7 cellular contexts compared by ENCODE assay signal in genomic region chr10:75400163-75400768, GRCh38. TPM values are rescaled to one million over a fixed set of nuclear protein-coding genes. Genes with fewer than 3 reads are reported as not detected.
DNase-seq lines count a peak whose midpoint lies in the region; ATAC-seq, FAIRE-seq and TF ChIP-seq lines count a peak whose summit lies in the region.

No MANE protein-coding gene starts in this region.

- 2% methylated on average over 32 of the region's 39 CpGs; no CpG with 5 or more reads in 1 of the 2 experiments for WGBS in H1 (ENCODE audit: extremely low coverage in 1 of 2, insufficient coverage in 1 of 2, insufficient read length in 1 of 2, insufficient replicate concordance in 2 of 2, low coverage in 1 of 2, low lambda C conversion rate in 2 of 2, missing lambda C conversion rate in 1 of 2), 2 experiments

- no peaks in the 10 kb centered on the region for H3K79me1 ChIP-seq in H1 (ENCODE audit: low read depth, low read length)

- H4K20me1 ChIP-seq in H1 (replicated peaks in 1 of 2; ENCODE audit: control insufficient read depth in 1 of 2, insufficient read depth in 2 of 2, low read length in 2 of 2): peaks cover 10 to 19% of the 10 kb centered on the region in 2 experiments

- peaks cover 79 to 99% (median 88%) of the 10 kb centered on the region in 4 experiments for H3K27me3 ChIP-seq in H1 (replicated peaks in 1 of 4; ENCODE audit: control insufficient read depth in 3 of 4, extremely low read depth in 1 of 4, insufficient read depth in 3 of 4, low read length in 3 of 4)

- no peak overlapping the region for H3K18ac ChIP-seq in H1 (ENCODE audit: extremely low read depth, low read length)

- POLR2A ChIA-PET in H1 (lab: Charles Lee; ENCODE audit: partially characterized antibody): interaction anchor here (1.3 to 1.6 kb wide), 2 partner anchors 9 to 16 kb away, joined by 4 to 5 read pairs; no protein-coding TSS in a partner anchor

- no peak overlapping the region for H3K27ac ChIP-seq in H1 (ENCODE audit: low read depth, low read length)

- no peak for FAIRE-seq in H1 (lab: Jason Lieb, UNC)

- H3K36me3 Mint-ChIP-seq in natural killer cell treated with Interleukin-12 subunit alpha and Interleukin-12 subunit beta and Interleukin-15 and Interleukin-18, amount 100 ng/mL, for 72 hours: no peaks in the 10 kb centered on the region

- no peak for TF ChIP-seq RAD21 in H1 (IDR thresholded peaks at IDR 0.05 in 1 of 2, conservative IDR thresholded peaks at IDR 0.05 in 1 of 2; ENCODE audit: low read depth in 2 of 2, low read length in 2 of 2)

- H3K56ac ChIP-seq in H1 (replicated peaks; ENCODE audit: insufficient read length, low read depth, low read length): no peak overlapping the region

- no peaks in the 10 kb centered on the region for H3K9me3 Mint-ChIP-seq in natural killer cell treated with Interleukin-12 subunit alpha and Interleukin-12 subunit beta and Interleukin-15 and Interleukin-18, amount 100 ng/mL, for 72 hours

- H2BK12ac ChIP-seq in H1 (ENCODE audit: low read depth, low read length): no peak overlapping the region

- H3K9me3 ChIP-seq in H1 (ENCODE audit: insufficient read depth in 2 of 2, low read depth in 1 of 2, low read length in 1 of 2): no peaks in the 10 kb centered on the region; a peak in 1 of 4 replicates

- H2AK5ac ChIP-seq in H1 (ENCODE audit: low read depth, low read length): no peak overlapping the region

- H2AFZ ChIP-seq in H1 (ENCODE audit: low read length): no peak overlapping the region

- H4K8ac ChIP-seq in H1 (ENCODE audit: extremely low read depth, insufficient read depth, low read length): no peak overlapping the region; the same call in 1 of the 2 replicates

- H3K4me1 ChIP-seq in H1 (replicated peaks in 1 of 4; ENCODE audit: control insufficient read depth in 3 of 4, insufficient read depth in 4 of 4, low read length in 3 of 4): peaks cover 4 to 55% (median 30%) of the 10 kb centered on the region in 4 experiments

- no peak for TF ChIP-seq CTCF in H1 (IDR thresholded peaks at IDR 0.05; ENCODE audit: control extremely low read depth in 1 of 3, insufficient read depth in 1 of 3, low read depth in 1 of 3, low read length in 3 of 3)

- no peak overlapping the region for H2BK120ac ChIP-seq in H1 (replicated peaks; ENCODE audit: low read depth, low read length)

- peak overlapping the region; percentile 91 to 97 for H3K4me2 ChIP-seq in H1 (ENCODE audit: insufficient read depth in 1 of 2, low read depth in 2 of 2, low read length in 2 of 2)

- ATAC-seq in natural killer cell treated with Interleukin-12 subunit alpha and Interleukin-12 subunit beta and Interleukin-15 and Interleukin-18, amount 100 ng/mL, for 72 hours: no peak
- ATAC-seq in GM18873 (IDR thresholded peaks at IDR 0.05; ENCODE audit: low FRiP score, unreplicated experiment) (no peak), GM21529 (IDR thresholded peaks at IDR 0.05; ENCODE audit: unreplicated experiment) (no peak)

- H3K79me2 ChIP-seq in H1 (ENCODE audit: control insufficient read depth in 1 of 2, insufficient read depth in 2 of 2, low read length in 2 of 2): no peaks in the 10 kb centered on the region

- no peak for TF ChIP-seq EP300 in H1 (IDR thresholded peaks at IDR 0.05; ENCODE audit: borderline replicate concordance in 1 of 2, low read depth in 2 of 2, low read length in 2 of 2)

- no peak overlapping the region for H2BK5ac ChIP-seq in H1 (ENCODE audit: low read depth, low read length)

- TF ChIP-seq POLR2A in H1 (IDR thresholded peaks at IDR 0.05; ENCODE audit: control extremely low read depth in 1 of 2, low read depth in 2 of 2, low read length in 2 of 2): no peak

- H3K4me3 ChIP-seq in GM08714 (ENCODE audit: low read length) (peak overlapping the region; percentile 66), H1 (ENCODE audit: extremely low read depth in 1 of 4, insufficient read depth in 2 of 4, low read depth in 3 of 4, low read length in 4 of 4) (peak overlapping the region; percentile 21 to 64 (median 58); a peak in 6 of 8 replicates)

- H3K27me3 Mint-ChIP-seq in natural killer cell treated with Interleukin-12 subunit alpha and Interleukin-12 subunit beta and Interleukin-15 and Interleukin-18, amount 100 ng/mL, for 72 hours: peaks cover 34 to 39% of the 10 kb centered on the region in 2 donors

- peak; percentile 42 for DNase-seq in NCI-H1092 treated with DMSO at 0.1 percent for 48 hours (lab: John Stamatoyannopoulos, UW)
- no peak for DNase-seq in H1 (ENCODE audit: low read depth in 1 of 2, low spot score in 2 of 2)
- DNase-seq in natural killer cell treated with Interleukin-12 subunit alpha and Interleukin-12 subunit beta and Interleukin-15 and Interleukin-18, amount 100 ng/mL, for 72 hours (ENCODE audit: low spot score): no peak
- no peak for DNase-seq in NCI-H2081 (lab: John Stamatoyannopoulos, UW)

- no peak overlapping the region for H2BK20ac ChIP-seq in H1 (ENCODE audit: low read length)

- H3K27ac Mint-ChIP-seq in natural killer cell treated with Interleukin-12 subunit alpha and Interleukin-12 subunit beta and Interleukin-15 and Interleukin-18, amount 100 ng/mL, for 72 hours: no peak overlapping the region

- no peak overlapping the region for H3K9ac ChIP-seq in H1 (replicated peaks in 1 of 4; ENCODE audit: extremely low read depth in 1 of 4, low read depth in 3 of 4, low read length in 3 of 4)

- CTCF ChIA-PET in H1 (lab: Charles Lee; ENCODE audit: partially characterized antibody): interaction anchor here (0.7 to 2.9 kb wide), 16 partner anchors 10 to 903 kb away, joined by 3 to 8 read pairs (median 4); no protein-coding TSS in a partner anchor

- peaks cover 15 to 20% of the 10 kb centered on the region in 2 donors for H3K4me1 Mint-ChIP-seq in natural killer cell treated with Interleukin-12 subunit alpha and Interleukin-12 subunit beta and Interleukin-15 and Interleukin-18, amount 100 ng/mL, for 72 hours (ENCODE audit: low read depth in 2 of 2)

- peaks cover 40% of the 10 kb centered on the region for H3K23me2 ChIP-seq in H1 (ENCODE audit: low read depth, low read length)

- H2BK15ac ChIP-seq in H1 (ENCODE audit: low read length): no peak overlapping the region

- peak overlapping the region; percentile 78 for H3K4me3 Mint-ChIP-seq in natural killer cell treated with Interleukin-12 subunit alpha and Interleukin-12 subunit beta and Interleukin-15 and Interleukin-18, amount 100 ng/mL, for 72 hours

- no peak overlapping the region for H3K23ac ChIP-seq in H1 (ENCODE audit: insufficient read length)

- H3K14ac ChIP-seq in H1 (ENCODE audit: insufficient read length): no peak overlapping the region

- peaks cover 0 to 6% (median 0%) of the 10 kb centered on the region in 4 experiments; a peak in 1 of 8 replicates for H3K36me3 ChIP-seq in H1 (ENCODE audit: control insufficient read depth in 2 of 4, insufficient read depth in 4 of 4, low read length in 3 of 4)

- no peak overlapping the region for H4K91ac ChIP-seq in H1 (replicated peaks; ENCODE audit: insufficient read length, low read length)

- no peak overlapping the region for H4K5ac ChIP-seq in H1 (ENCODE audit: insufficient read length, low read depth, low read length)

- no peak overlapping the region for H3K4ac ChIP-seq in H1 (replicated peaks; ENCODE audit: insufficient read length, low read depth, low read length)

TF ChIP-seq in H1, 55 proteins besides CTCF, POLR2A, EP300 and RAD21:
- TF ChIP-seq NRF1 (IDR thresholded peaks at IDR 0.05; ENCODE audit: low read depth, low read length): no peak
- no peak for TF ChIP-seq BACH1 (IDR thresholded peaks at IDR 0.05; ENCODE audit: low read length)
- peak; percentile 29 for TF ChIP-seq SUZ12 (IDR thresholded peaks at IDR 0.05; ENCODE audit: low read length)
- no peak for TF ChIP-seq SP1 (IDR thresholded peaks at IDR 0.05; ENCODE audit: low read depth, low read length)
- no peak for TF ChIP-seq SP4 (IDR thresholded peaks at IDR 0.05; ENCODE audit: low read length)
TF ChIP-seq in H1: peak in this region for 1.

RNA-seq across cellular contexts. Expression of gene ZNF503, which starts 1.3 kb away (rescaled TPM):
- 0.13 and 0.27 TPM in 2 replicates for total RNA-seq in H1 (2021; fragmentation: NEBNext Ultra II Directional; extraction: Animal tissue kit (Norgen Biotek cat#: 25700))
- 0.03 and 0.09 TPM in 2 replicates for polyA plus RNA-seq in H1 (2011; rRNA removed)
- 0.05 TPM for polyA plus RNA-seq in H1 (2011; cell fraction: cytosol; rRNA removed)
- 0.13 TPM for polyA plus RNA-seq in H1 (2011; cell fraction: nucleus; rRNA removed)
- 0.07 to 0.11 TPM (median 0.08 TPM) in 4 replicates for polyA plus RNA-seq in H1 (2012, experiment 1 of 2)
- polyA plus RNA-seq in H1 (2012, experiment 2 of 2): 0.14 TPM
- 0.20 TPM for polyA plus RNA-seq in H1 (2013, experiment 1 of 2)
- polyA plus RNA-seq in H1 (2013, experiment 2 of 2): 0.13 TPM
- not detected in 2 replicates for polyA minus RNA-seq in H1 (2011; rRNA and poly(A)+ RNA removed)
- polyA minus RNA-seq in H1 (2011; cell fraction: cytosol; rRNA and poly(A)+ RNA removed): not detected
- 0.20 TPM for polyA minus RNA-seq in H1 (2011; cell fraction: nucleus; rRNA and poly(A)+ RNA removed)
- total RNA-seq in natural killer cell treated with Interleukin-12 subunit alpha and Interleukin-12 subunit beta and Interleukin-15 and Interleukin-18, amount 100 ng/mL, for 72 hours: under 1 TPM; 0.11 to 0.21 TPM

RNA-seq across cellular contexts. Expression of gene LRMDA, which starts 31.2 kb away (rescaled TPM):
- total RNA-seq in H1 (2021; fragmentation: NEBNext Ultra II Directional; extraction: Animal tissue kit (Norgen Biotek cat#: 25700)): 0.86 and 2.4 TPM in 2 replicates
- polyA plus RNA-seq in H1 (2011; rRNA removed): 0.52 and 2.8 TPM in 2 replicates
- 1.9 TPM for polyA plus RNA-seq in H1 (2011; cell fraction: cytosol; rRNA removed)
- polyA plus RNA-seq in H1 (2011; cell fraction: nucleus; rRNA removed): 2.3 TPM
- 1.3 to 4.1 TPM (median 3.0 TPM) in 4 replicates for polyA plus RNA-seq in H1 (2012, experiment 1 of 2)
- polyA plus RNA-seq in H1 (2012, experiment 2 of 2): 0.24 TPM
- polyA plus RNA-seq in H1 (2013, experiment 1 of 2): 0.24 TPM
- polyA plus RNA-seq in H1 (2013, experiment 2 of 2): 0.39 TPM
- polyA minus RNA-seq in H1 (2011; rRNA and poly(A)+ RNA removed): 0.63 and 4.4 TPM in 2 replicates
- 1.1 TPM for polyA minus RNA-seq in H1 (2011; cell fraction: cytosol; rRNA and poly(A)+ RNA removed)
- polyA minus RNA-seq in H1 (2011; cell fraction: nucleus; rRNA and poly(A)+ RNA removed): 5.4 TPM
- 1 to 10 TPM in 1 of 2 donors, under 1 TPM in 1; 0.92 to 1.8 TPM for total RNA-seq in natural killer cell treated with Interleukin-12 subunit alpha and Interleukin-12 subunit beta and Interleukin-15 and Interleukin-18, amount 100 ng/mL, for 72 hours
